Comparison of ENCODE assay signal across 6 cellular contexts in genomic region chr9:136438548-136438908, GRCh38. TPM values are rescaled to one million over a fixed set of nuclear protein-coding genes. Genes with fewer than 3 reads are reported as not detected.
DNase-seq lines count a peak whose midpoint lies in the region; ATAC-seq lines count a peak whose summit lies in the region.

No MANE protein-coding gene starts in this region.

- H3K36me3 ChIP-seq in SJCRH30 (peaks cover 28% of the 10 kb centered on the region), iPS-20b (ENCODE audit: insufficient read depth, low read depth, low read length) (peaks cover 30% of the 10 kb centered on the region)

- H3K27ac ChIP-seq in SJCRH30 (peak overlapping the region; percentile 15; the same call in 1 of the 2 replicates), iPS-20b (ENCODE audit: low read length) (no peak overlapping the region)

- ATAC-seq in GM21423 (IDR thresholded peaks at IDR 0.05; ENCODE audit: unreplicated experiment), result peak; percentile 16

- H3K9ac ChIP-seq in iPS-20b (ENCODE audit: low read depth, low read length), result peak overlapping the region; percentile 72

- no peaks in the 10 kb centered on the region for H3K27me3 ChIP-seq in SJCRH30
- peaks cover 5% of the 10 kb centered on the region; the same call in 1 of the 2 replicates for H3K27me3 ChIP-seq in iPS-20b (ENCODE audit: insufficient read depth, low read length)

- H3K4me1 ChIP-seq in SJCRH30 (peaks cover 22% of the 10 kb centered on the region), iPS-20b (ENCODE audit: insufficient read depth, low read length) (no peaks in the 10 kb centered on the region; the same call in 1 of the 2 replicates)

- H3K4me3 ChIP-seq in SJCRH30 (peak overlapping the region; percentile 87), iPS-20b (ENCODE audit: low read length) (peak overlapping the region; percentile 75)

- H3K9me3 ChIP-seq in SJCRH30 (replicated peaks), result no peaks in the 10 kb centered on the region
- H3K9me3 ChIP-seq in iPS-20b (ENCODE audit: insufficient read depth, low read depth, low read length), result no peaks in the 10 kb centered on the region

- DNase-seq in SJCRH30 (no peak), NCI-H1092 (lab: John Stamatoyannopoulos, UW) (no peak), NCI-H2171 treated with DMSO at 0.1 percent for 48 hours (lab: John Stamatoyannopoulos, UW) (no peak), NCI-H446 (lab: John Stamatoyannopoulos, UW) (no peak)

RNA-seq across cellular contexts. Expression of gene INPP5E, which starts 1.1 kb away (rescaled TPM):
- 14.3 and 18.3 TPM in 2 replicates for total RNA-seq in SJCRH30 (2014; rRNA removed; shearing (Covaris generic))

RNA-seq across cellular contexts. Expression of gene PMPCA, which starts 28.1 kb away (rescaled TPM):
- 82.0 and 87.1 TPM in 2 replicates for total RNA-seq in SJCRH30 (2014; rRNA removed; shearing (Covaris generic))

RNA-seq across cellular contexts. Expression of gene ENTR1, which starts 28.1 kb away (rescaled TPM):
- total RNA-seq in SJCRH30 (2014; rRNA removed; shearing (Covaris generic)), result 56.5 and 72.0 TPM in 2 replicates

RNA-seq across cellular contexts. Expression of gene SNAPC4, which starts 38.6 kb away (rescaled TPM):
- total RNA-seq in SJCRH30 (2014; rRNA removed; shearing (Covaris generic)), result 7.5 and 8.9 TPM in 2 replicates

RNA-seq across cellular contexts. Expression of gene SEC16A, which starts 44.3 kb away (rescaled TPM):
- 44.5 and 47.7 TPM in 2 replicates for total RNA-seq in SJCRH30 (2014; rRNA removed; shearing (Covaris generic))
